8 cellular contexts compared by ENCODE assay signal in genomic region chr22:21001601-21002325, GRCh38. TPM values are rescaled to one million over a fixed set of nuclear protein-coding genes. Genes with fewer than 3 reads are reported as not detected.
DNase-seq lines count a peak whose midpoint lies in the region; ATAC-seq and TF ChIP-seq lines count a peak whose summit lies in the region.

TSS of gene THAP7 (minus strand) at chr22:21002118. CDS start at chr22:21001911, 207 bp downstream.

- H3K36me3 Mint-ChIP-seq in activated T-cell treated with anti-CD3 and anti-CD28 coated beads, Interleukin-2, amount 50 U/mL, for 4 hours (ENCODE audit: insufficient read depth), result peaks cover 5% of the 10 kb centered on the region

- peaks cover 18% of the 10 kb centered on the region for H3K4me1 ChIP-seq in KMS-11 (ENCODE audit: low read depth, poor library complexity, severe bottlenecking)
- peaks cover 9% of the 10 kb centered on the region for H3K4me1 ChIP-seq in Panc1 (ENCODE audit: control insufficient read depth, insufficient read depth, low read length)
- H3K4me1 ChIP-seq in esophagus (ENCODE audit: control insufficient read depth in 2 of 2, insufficient read depth in 2 of 2, low read length in 1 of 2), result peaks cover 6 to 20% of the 10 kb centered on the region in 2 donors
- peaks cover 33% of the 10 kb centered on the region for H3K4me1 ChIP-seq in muscle layer of colon (ENCODE audit: insufficient read depth, low read length)

- in situ Hi-C loops in Panc1 (cut with HindIII; ENCODE audit: low pct_unique_long_range_greater_than_20kb, low sequenced_read_pairs), result no loop called here

- H2AFZ ChIP-seq in KMS-11 (ENCODE audit: low read depth), result peak within 1 kb of the TSS; percentile 87

- H3K4me2 ChIP-seq in KMS-11, result peak within 1 kb of the TSS; percentile 99

- H3K4me3 Mint-ChIP-seq in activated T-cell treated with anti-CD3 and anti-CD28 coated beads, Interleukin-2, amount 50 U/mL, for 4 hours, result peak within 1 kb of the TSS; percentile 92

- 0 to 1% methylated on average over 74 to 83 of the region's 83 CpGs for WGBS in esophagus, 2 donors

- TSS peak; percentile 93 for BruUV-seq in Panc1 (replicated peaks; lab: Mats Ljungman, UMichigan)

- H3K9me3 Mint-ChIP-seq in activated T-cell treated with anti-CD3 and anti-CD28 coated beads, Interleukin-2, amount 50 U/mL, for 4 hours, result no peaks in the 10 kb centered on the region

- H3K4me1 Mint-ChIP-seq in activated T-cell treated with anti-CD3 and anti-CD28 coated beads, Interleukin-2, amount 50 U/mL, for 4 hours (ENCODE audit: low read depth), result peaks cover 27% of the 10 kb centered on the region

- H3K79me2 ChIP-seq in KMS-11 (ENCODE audit: insufficient read depth, low read depth), result peaks cover 23% of the 10 kb centered on the region; the same call in 1 of the 2 replicates

- no peaks in the 10 kb centered on the region for H4K20me1 ChIP-seq in KMS-11 (ENCODE audit: insufficient read depth)

- no peaks in the 10 kb centered on the region for H3K36me3 ChIP-seq in KMS-11 (ENCODE audit: insufficient read depth)
- no peaks in the 10 kb centered on the region; the same call in 1 of the 2 replicates for H3K36me3 ChIP-seq in Panc1 (ENCODE audit: control insufficient read depth, insufficient read depth, low read length)
- H3K36me3 ChIP-seq in esophagus (ENCODE audit: control insufficient read depth in 2 of 2, insufficient read depth in 2 of 2, low read length in 1 of 2), result peaks cover 0 to 20% of the 10 kb centered on the region in 2 donors
- H3K36me3 ChIP-seq in muscle layer of colon (ENCODE audit: insufficient read depth, low read length), result peaks cover 24% of the 10 kb centered on the region

- intact Hi-C loops in Panc1 (cut with micrococcal nuclease; ENCODE audit: unreplicated experiment), result no loop called here

- H3K27me3 ChIP-seq in KMS-11 (ENCODE audit: insufficient read depth, low read depth) (no peaks in the 10 kb centered on the region), Panc1 (ENCODE audit: control insufficient read depth, insufficient read depth, low read length) (no peaks in the 10 kb centered on the region), esophagus (ENCODE audit: control insufficient read depth in 1 of 2, insufficient read depth in 2 of 2, low read length in 2 of 2) (no peaks in the 10 kb centered on the region), muscle layer of colon (ENCODE audit: control insufficient read depth in 1 of 2, insufficient read depth in 2 of 2, low read length in 2 of 2) (no peaks in the 10 kb centered on the region)

- no peak for TF ChIP-seq CTCF in KMS-11 (conservative IDR thresholded peaks at IDR 0.05; ENCODE audit: low read depth, low read length)
- no peak for TF ChIP-seq CTCF in Panc1 (IDR thresholded peaks at IDR 0.05)

- POLR2A ChIA-PET in Panc1 (lab: Charles Lee), result no interaction called here

- peak within 1 kb of the TSS; percentile 52 for H3K4me3 ChIP-seq in KMS-11 (IDR thresholded peaks at IDR 0.05; ENCODE audit: insufficient read depth, low read depth, low read length)
- H3K4me3 ChIP-seq in Panc1 (ENCODE audit: low read depth in 2 of 2, low read length in 2 of 2), result peak within 1 kb of the TSS; percentile 82 to 85
- peak within 1 kb of the TSS; percentile 74 to 80 for H3K4me3 ChIP-seq in esophagus (ENCODE audit: low read depth in 1 of 2, low read length in 2 of 2)
- H3K4me3 ChIP-seq in muscle layer of colon (ENCODE audit: low read depth in 1 of 2, low read length in 2 of 2), result peak within 1 kb of the TSS; percentile 81 to 97

- H3K9me3 ChIP-seq in Panc1 (ENCODE audit: control insufficient read depth, insufficient read depth, low read depth, low read length), result no peaks in the 10 kb centered on the region
- no peaks in the 10 kb centered on the region for H3K9me3 ChIP-seq in esophagus (ENCODE audit: control insufficient read depth in 2 of 2, insufficient read depth in 1 of 2, low read depth in 1 of 2, low read length in 1 of 2)
- no peaks in the 10 kb centered on the region for H3K9me3 ChIP-seq in muscle layer of colon (ENCODE audit: low read length)

- peak; percentile 85 for ATAC-seq in GM21786 (IDR thresholded peaks at IDR 0.05; ENCODE audit: unreplicated experiment)
- peak; percentile 93 for ATAC-seq in Panc1
- peak; percentile 92 for ATAC-seq in activated T-cell treated with anti-CD3 and anti-CD28 coated beads, Interleukin-2, amount 50 U/mL, for 4 hours

- CTCF ChIA-PET in Panc1 (lab: Charles Lee), result no interaction called here

- H3K27ac ChIP-seq in KMS-11 (peak within 1 kb of the TSS; percentile 94), Panc1 (ENCODE audit: low read length) (peak within 1 kb of the TSS; percentile 92), esophagus (ENCODE audit: low read depth in 2 of 2, low read length in 1 of 2) (peak within 1 kb of the TSS; percentile 100), muscle layer of colon (ENCODE audit: low read depth, low read length) (peak within 1 kb of the TSS; percentile 94)

- peak; percentile 59 for DNase-seq in DMS79 treated with DMSO at 0.1 percent for 48 hours (lab: John Stamatoyannopoulos, UW)
- DNase-seq in Panc1 (ENCODE audit: low read depth, low spot score), result peak; percentile 63
- DNase-seq in activated T-cell treated with anti-CD3 and anti-CD28 coated beads, Interleukin-2, amount 50 U/mL, for 4 hours, result peak; percentile 97
- DNase-seq in stimulated activated CD8-positive, alpha-beta memory T cell treated with anti-CD3 and anti-CD28 coated beads, Interleukin-7, amount 100 ng/mL, for 1 hour (ENCODE audit: low read depth in 2 of 2), result peak; percentile 90 to 91

- H3K9ac ChIP-seq in KMS-11 (peak within 1 kb of the TSS; percentile 92), muscle layer of colon (ENCODE audit: low read length) (peak within 1 kb of the TSS; percentile 90)

- no peaks in the 10 kb centered on the region for H3K27me3 Mint-ChIP-seq in activated T-cell treated with anti-CD3 and anti-CD28 coated beads, Interleukin-2, amount 50 U/mL, for 4 hours (ENCODE audit: low read depth)

RNA-seq across cellular contexts. Expression of gene THAP7, which starts in this region (rescaled TPM):
- total RNA-seq in Panc1 (2021; ENCODE audit: unreplicated experiment), result 23.5 TPM
- 27.8 TPM for polyA plus RNA-seq in Panc1 (2012; ENCODE audit: insufficient read length)
- total RNA-seq in activated T-cell treated with anti-CD3 and anti-CD28 coated beads, Interleukin-2, amount 50 U/mL, for 4 hours, result 10 to 100 TPM; 53.6 to 55.0 (median 53.6) TPM
- polyA plus RNA-seq in esophagus, result 10 to 100 TPM; 21.0 to 28.2 TPM

Comparison
In these comparisons a context has a peak if more than half of its experiments do, and no peak if none do; other contexts are left out.
1. Peak in every context shown above with its lines: DNase-seq, ATAC-seq, H3K4me3 ChIP-seq and H3K27ac ChIP-seq.